Comparison of ENCODE assay signal across 8 cellular contexts in the genomic region with DNA sequence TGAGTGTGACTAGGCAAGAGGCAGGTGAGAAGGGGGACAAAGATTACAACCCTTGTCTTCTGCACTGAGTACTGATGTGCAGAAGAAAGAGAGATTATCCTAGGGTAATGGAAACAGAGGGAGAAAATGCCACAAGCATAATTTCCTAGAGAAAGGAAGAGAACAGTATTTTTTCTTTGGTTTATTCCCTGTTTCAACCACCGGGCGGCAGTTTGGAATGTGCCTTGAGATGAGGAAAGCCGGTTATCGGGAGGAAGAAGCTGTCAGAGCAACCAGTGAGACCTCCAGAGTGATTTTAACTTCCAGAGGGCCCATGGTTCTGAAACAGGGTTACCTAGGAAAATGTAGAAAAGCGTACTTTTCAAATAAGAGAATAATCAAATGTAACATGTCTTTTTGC.
DNase-seq lines count a peak whose midpoint lies in the region; ATAC-seq and TF ChIP-seq lines count a peak whose summit lies in the region.

No MANE protein-coding gene starts in this region.

- peak; percentile 84 for TF ChIP-seq RAD21 in SK-N-SH (IDR thresholded peaks at IDR 0.05; ENCODE audit: low read length)

- no peak overlapping the region for H3K4me3 Mint-ChIP-seq in CD8-positive, alpha-beta memory T cell

- peak overlapping the region in 1 of 2 experiments; percentile 1; a peak in 2 of 4 replicates for H3K27ac ChIP-seq in SK-N-SH (ENCODE audit: low read depth in 2 of 2, low read length in 1 of 2)
- H3K27ac ChIP-seq in foreskin keratinocyte = no peak overlapping the region
- H3K27ac ChIP-seq in CD8-positive, alpha-beta memory T cell (ENCODE audit: low read depth, low read length) = no peak overlapping the region

- no peaks in the 10 kb centered on the region for H3K27me3 Mint-ChIP-seq in CD8-positive, alpha-beta memory T cell

- POLR2A ChIA-PET in SK-N-SH (lab: Yijun Ruan, JAX) = no interaction called here
- POLR2A ChIA-PET in CD8-positive, alpha-beta memory T cell (lab: Charles Lee) = no interaction called here

- intact Hi-C loops in posterior vena cava (cut with DNase I) = no loop called here

- H3K4me1 ChIP-seq in SK-N-SH (ENCODE audit: control insufficient read depth in 1 of 2, insufficient read depth in 2 of 2, low read depth in 1 of 2, low read length in 1 of 2) = no peaks in the 10 kb centered on the region; a peak in 1 of 4 replicates
- H3K4me1 ChIP-seq in foreskin keratinocyte = no peaks in the 10 kb centered on the region
- no peaks in the 10 kb centered on the region for H3K4me1 ChIP-seq in CD8-positive, alpha-beta memory T cell (ENCODE audit: insufficient read depth, low read length)

- no peak for ATAC-seq in foreskin keratinocyte
- ATAC-seq in GM19328 (IDR thresholded peaks at IDR 0.05; ENCODE audit: unreplicated experiment) = no peak

- H3K79me2 ChIP-seq in SK-N-SH (ENCODE audit: insufficient read depth) = no peaks in the 10 kb centered on the region

- H3K9me2 ChIP-seq in SK-N-SH = no peaks in the 10 kb centered on the region

- no peak overlapping the region for H3K4me2 ChIP-seq in SK-N-SH

- DNase-seq in AG09319 (ENCODE audit: extremely low read depth, low read depth) (no peak), H7 (peak; percentile 43), SK-N-SH (peak; percentile 46), foreskin keratinocyte (no peak), posterior vena cava (ENCODE audit: low spot score) (peak; percentile 45), GF-D8 (lab: John Stamatoyannopoulos, UW) (no peak)
- no peak for DNase-seq in CD8-positive, alpha-beta memory T cell

- H2AFZ ChIP-seq in SK-N-SH (ENCODE audit: low read depth) = no peak overlapping the region

- no peaks in the 10 kb centered on the region for H4K20me1 ChIP-seq in SK-N-SH (ENCODE audit: insufficient read depth)

- CTCF ChIA-PET in SK-N-SH (lab: Yijun Ruan, JAX) = interaction anchor here (0.6 to 1.5 kb wide), 19 partner anchors 9 to 793 kb away, joined by 3 to 8 read pairs (median 3); a partner anchor contains a TSS
- CTCF ChIA-PET in CD8-positive, alpha-beta memory T cell (lab: Charles Lee) = no interaction called here

- peaks cover 0 to 37% (median 5%) of the 10 kb centered on the region in 3 donors for H3K36me3 Mint-ChIP-seq in CD8-positive, alpha-beta memory T cell

- TF ChIP-seq CTCF in AG09319 (IDR thresholded peaks at IDR 0.05; ENCODE audit: low read depth, low read length) (peak; percentile 33), SK-N-SH (IDR thresholded peaks at IDR 0.05) (peak; percentile 72), foreskin keratinocyte (conservative IDR thresholded peaks at IDR 0.05) (peak; percentile 64)

- no peaks in the 10 kb centered on the region for H3K4me1 Mint-ChIP-seq in CD8-positive, alpha-beta memory T cell

- no peaks in the 10 kb centered on the region; the same call in 1 of the 2 replicates for H3K27me3 ChIP-seq in H7 (ENCODE audit: control insufficient read depth, insufficient read depth, low read length)
- no peaks in the 10 kb centered on the region for H3K27me3 ChIP-seq in SK-N-SH (ENCODE audit: insufficient read depth)
- no peaks in the 10 kb centered on the region for H3K27me3 ChIP-seq in foreskin keratinocyte
- no peaks in the 10 kb centered on the region for H3K27me3 ChIP-seq in CD8-positive, alpha-beta memory T cell (ENCODE audit: insufficient read depth, low read length, poor library complexity, severe bottlenecking)

- H3K27ac Mint-ChIP-seq in CD8-positive, alpha-beta memory T cell = peak overlapping the region in 2 of 8 donors; percentile 3 to 38

- WGBS in SK-N-SH (ENCODE audit: low lambda C conversion rate) = 52% methylated on average over 5 of the region's 5 CpGs

- no peak for TF ChIP-seq EP300 in SK-N-SH (IDR thresholded peaks at IDR 0.05; ENCODE audit: borderline replicate concordance in 1 of 2, low read depth in 1 of 2, low read length in 1 of 2)

- no peak overlapping the region for H3K4me3 ChIP-seq in H7 (ENCODE audit: insufficient read depth, low read depth, low read length)
- no peak overlapping the region for H3K4me3 ChIP-seq in SK-N-SH (ENCODE audit: low read depth in 2 of 2, low read length in 1 of 2)
- no peak overlapping the region for H3K4me3 ChIP-seq in CD8-positive, alpha-beta memory T cell (ENCODE audit: low read length)

- no peak overlapping the region for H3K9ac ChIP-seq in SK-N-SH

- peaks cover 20% of the 10 kb centered on the region for H3F3A ChIP-seq in SK-N-SH (replicated peaks; ENCODE audit: insufficient read depth)

- no peaks in the 10 kb centered on the region for H3K9me3 ChIP-seq in SK-N-SH
- no peaks in the 10 kb centered on the region for H3K9me3 ChIP-seq in CD8-positive, alpha-beta memory T cell (ENCODE audit: low read length)

- no peaks in the 10 kb centered on the region for H3K9me3 Mint-ChIP-seq in CD8-positive, alpha-beta memory T cell

- H3K36me3 ChIP-seq in H7 (replicated peaks; ENCODE audit: control insufficient read depth, insufficient read depth, low read length) (no peaks in the 10 kb centered on the region), SK-N-SH (replicated peaks in 1 of 2; ENCODE audit: control insufficient read depth in 1 of 2, insufficient read depth in 2 of 2, low read length in 1 of 2) (peaks cover 43 to 48% of the 10 kb centered on the region in 2 experiments)
- H3K36me3 ChIP-seq in CD8-positive, alpha-beta memory T cell (ENCODE audit: insufficient read depth, low read length) = no peaks in the 10 kb centered on the region

TF ChIP-seq in SK-N-SH, 30 proteins besides CTCF, POLR2A, EP300 and RAD21:
- TF ChIP-seq MXI1 (IDR thresholded peaks at IDR 0.05; ENCODE audit: low read depth, low read length) (0 out of 2 replicates have a peak, but pooled peaks have one; percentile 25), SMC3 (IDR thresholded peaks at IDR 0.05; ENCODE audit: low read depth, low read length) (peak; percentile 70), CHD2 (IDR thresholded peaks at IDR 0.05; ENCODE audit: low read length, partially characterized antibody) (no peak), YY1 (IDR thresholded peaks at IDR 0.05; ENCODE audit: low read depth) (no peak)

Comparison
In these comparisons a context has a peak if more than half of its experiments do, and no peak if none do; other contexts are left out.
1. DNase-seq: peak in H7 (single experiment), SK-N-SH (single experiment) and posterior vena cava (single experiment); none in AG09319 (single experiment), foreskin keratinocyte (0 of 2), GF-D8 (single experiment) and CD8-positive, alpha-beta memory T cell (0 of 5).
2. Peak in every context shown above with its lines, with median percentiles within 50 percentile points of each other: CTCF ChIP-seq.